In genomic region chr14:103329421-103330347, GRCh38 we compare ENCODE assay signal across 12 cellular contexts. TPM values are rescaled to one million over a fixed set of nuclear protein-coding genes. Genes with fewer than 3 reads are reported as not detected.
A peak's percentile ranks its signal among the peaks of the same experiment; 100 is the strongest.
DNase-seq lines count a peak whose midpoint lies in the region.
"Had no signal": no experiment of that assay in that cellular context is flagged by ENCODE, and none has a peak within 500 bp of the region (broad histone marks: within the 10 kb centered on the region; RNA-seq: fewer than 3 reads in every experiment).

No MANE protein-coding gene starts in this region.

- no peak overlapping the region for H3K9ac ChIP-seq in mesenchymal stem cell (ENCODE audit: low read length)

- peaks cover 2% of the 10 kb centered on the region for H3K36me3 Mint-ChIP-seq in activated naive CD8-positive, alpha-beta T cell treated with anti-CD3 and anti-CD28 coated beads for 36 hours

- peaks cover 13% of the 10 kb centered on the region for H3K4me1 Mint-ChIP-seq in activated naive CD8-positive, alpha-beta T cell treated with anti-CD3 and anti-CD28 coated beads for 36 hours

- no peak overlapping the region for H2AK5ac ChIP-seq in mesenchymal stem cell (ENCODE audit: low read length, severe bottlenecking)

- DNase-seq in NCI-H1417 (lab: John Stamatoyannopoulos, UW) (peak; percentile 34 to 61 (median 36)), NCI-H1417 treated with DMSO at 0.1 percent for 48 hours (lab: John Stamatoyannopoulos, UW) (no peak), NCI-H510A treated with DMSO at 0.1 percent for 48 hours (lab: John Stamatoyannopoulos, UW) (peak; percentile 84), dermis blood vessel endothelial cell (peak; percentile 15), pons (ENCODE audit: low spot score) (peak; percentile 58), mesenchymal stem cell (no peak), SJCRH30 (no peak)
- DNase-seq in activated naive CD8-positive, alpha-beta T cell treated with anti-CD3 and anti-CD28 coated beads for 36 hours = no peak
- DNase-seq: GOT3; nephron progenitor cell; NK-92 treated with Interleukin-12 subunit alpha and Interleukin-12 subunit beta, amount 100 ng/mL, for 24 hours had no signal

- H2BK15ac ChIP-seq in mesenchymal stem cell (ENCODE audit: low read depth, poor library complexity, severe bottlenecking) = no peak overlapping the region

- no peaks in the 10 kb centered on the region for H3K36me3 ChIP-seq in mesenchymal stem cell (ENCODE audit: control insufficient read depth in 1 of 2, insufficient read depth in 2 of 2, low read depth in 1 of 2, low read length in 2 of 2)
- no peaks in the 10 kb centered on the region; the same call in 1 of the 2 replicates for H3K36me3 ChIP-seq in SJCRH30
- H3K36me3 ChIP-seq: ascending aorta had no signal

- H3K14ac ChIP-seq in mesenchymal stem cell (ENCODE audit: low read length in 2 of 2) = no peak overlapping the region

- no peak overlapping the region for H3K4me2 ChIP-seq in mesenchymal stem cell (ENCODE audit: low read length, poor library complexity, severe bottlenecking)

- H3K4ac ChIP-seq in mesenchymal stem cell (ENCODE audit: low read depth in 1 of 2, low read length in 2 of 2) = no peak overlapping the region

- no peak overlapping the region for H4K8ac ChIP-seq in mesenchymal stem cell (ENCODE audit: low read length)

- no peak overlapping the region for H2BK12ac ChIP-seq in mesenchymal stem cell (ENCODE audit: low read length in 2 of 2)

- H3K27me3 Mint-ChIP-seq in activated naive CD8-positive, alpha-beta T cell treated with anti-CD3 and anti-CD28 coated beads for 36 hours = no peaks in the 10 kb centered on the region

- H3K4me3 ChIP-seq in mesenchymal stem cell (ENCODE audit: insufficient read depth in 1 of 2, low read depth in 1 of 2, low read length in 2 of 2) (no peak overlapping the region), SJCRH30 (no peak overlapping the region)
- H3K4me3 ChIP-seq: ascending aorta had no signal

- no peak overlapping the region for H4K91ac ChIP-seq in mesenchymal stem cell (ENCODE audit: low read length)

- H3K27ac Mint-ChIP-seq in activated naive CD8-positive, alpha-beta T cell treated with anti-CD3 and anti-CD28 coated beads for 36 hours = no peak overlapping the region
- H3K27ac Mint-ChIP-seq: nephron progenitor cell had no signal

- no peak overlapping the region for H3K23ac ChIP-seq in mesenchymal stem cell (ENCODE audit: low read length in 2 of 2)

- H3K79me1 ChIP-seq in mesenchymal stem cell (replicated peaks; ENCODE audit: low read length, poor library complexity, severe bottlenecking) = no peaks in the 10 kb centered on the region

- no peak overlapping the region for H2BK120ac ChIP-seq in mesenchymal stem cell (ENCODE audit: low read depth, low read length)

- peaks cover 0 to 4% of the 10 kb centered on the region in 2 experiments for H3K27me3 ChIP-seq in mesenchymal stem cell (ENCODE audit: control insufficient read depth in 1 of 2, insufficient read depth in 1 of 2, low read length in 2 of 2)
- 0 out of 2 replicates have a peak, but pooled peaks cover under 1% of the 10 kb centered on the region for H3K27me3 ChIP-seq in SJCRH30
- H3K27me3 ChIP-seq: ascending aorta had no signal

- H3K4me3 Mint-ChIP-seq in activated naive CD8-positive, alpha-beta T cell treated with anti-CD3 and anti-CD28 coated beads for 36 hours = no peak overlapping the region
- H3K4me3 Mint-ChIP-seq: nephron progenitor cell had no signal

- H2AFZ ChIP-seq in mesenchymal stem cell (ENCODE audit: low read depth, low read length) = no peak overlapping the region

- H3K18ac ChIP-seq in mesenchymal stem cell (ENCODE audit: low read depth in 1 of 2, low read length in 2 of 2) = no peak overlapping the region

- no peaks in the 10 kb centered on the region for H3K9me3 ChIP-seq in mesenchymal stem cell (ENCODE audit: control insufficient read depth, low read length)
- no peaks in the 10 kb centered on the region for H3K9me3 ChIP-seq in SJCRH30 (replicated peaks)
- H3K9me3 ChIP-seq: ascending aorta had no signal

- H3K9me3 Mint-ChIP-seq in activated naive CD8-positive, alpha-beta T cell treated with anti-CD3 and anti-CD28 coated beads for 36 hours = no peaks in the 10 kb centered on the region
- H3K9me3 Mint-ChIP-seq: nephron progenitor cell had no signal

- no peak overlapping the region for H2BK5ac ChIP-seq in mesenchymal stem cell (ENCODE audit: low read depth, low read length, poor library complexity, severe bottlenecking)

- H3K27ac ChIP-seq in mesenchymal stem cell (ENCODE audit: low read length, poor library complexity, severe bottlenecking) (no peak overlapping the region), SJCRH30 (no peak overlapping the region)
- H3K27ac ChIP-seq: ascending aorta had no signal

- 89% methylated on average over 11 of the region's 14 CpGs for WGBS in mesenchymal stem cell

- H3K4me1 ChIP-seq in mesenchymal stem cell (ENCODE audit: control insufficient read depth, insufficient read depth, low read depth, low read length) (no peaks in the 10 kb centered on the region), SJCRH30 (no peaks in the 10 kb centered on the region)

RNA-seq across cellular contexts. Expression of gene EIF5, which starts 4.4 kb away (rescaled TPM):
- total RNA-seq in dermis blood vessel endothelial cell = 115 and 226 TPM in 2 replicates
- polyA plus RNA-seq in mesenchymal stem cell (2013, experiment 1 of 2) = 243 TPM
- 253 TPM for polyA plus RNA-seq in mesenchymal stem cell (2013, experiment 2 of 2)
- 100 to 1,000 TPM; 409 to 421 TPM for total RNA-seq in activated naive CD8-positive, alpha-beta T cell treated with anti-CD3 and anti-CD28 coated beads for 36 hours
- total RNA-seq in SJCRH30 (2014; rRNA removed; shearing (Covaris generic)) = 352 and 383 TPM in 2 replicates

RNA-seq across cellular contexts. Expression of gene MARK3, which starts 55.5 kb away (rescaled TPM):
- 65.2 and 74.9 TPM in 2 replicates for total RNA-seq in dermis blood vessel endothelial cell
- polyA plus RNA-seq in mesenchymal stem cell (2013, experiment 1 of 2) = 51.9 TPM
- 50.3 TPM for polyA plus RNA-seq in mesenchymal stem cell (2013, experiment 2 of 2)
- 10 to 100 TPM; 71.0 to 74.3 TPM for total RNA-seq in activated naive CD8-positive, alpha-beta T cell treated with anti-CD3 and anti-CD28 coated beads for 36 hours
- total RNA-seq in SJCRH30 (2014; rRNA removed; shearing (Covaris generic)) = 74.3 and 83.9 TPM in 2 replicates

Comparison
In these comparisons a context has a peak if more than half of its experiments do, and no peak if none do; other contexts are left out.
1. DNase-seq: peak in NCI-H1417 (3 of 3), NCI-H510A treated with DMSO at 0.1 percent for 48 hours (single experiment), dermis blood vessel endothelial cell (single experiment) and pons (single experiment); none in NCI-H1417 treated with DMSO at 0.1 percent for 48 hours (single experiment), mesenchymal stem cell (single experiment), activated naive CD8-positive, alpha-beta T cell treated with anti-CD3 and anti-CD28 coated beads for 36 hours (single experiment) and SJCRH30 (0 of 2).